In genomic region chr11:108871867-108872266, GRCh38 we compare ENCODE assay signal across 10 cellular contexts.
"Had no signal": no experiment of that assay in that cellular context is flagged by ENCODE, and none has a peak within 500 bp of the region (broad histone marks: within the 10 kb centered on the region; RNA-seq: fewer than 3 reads in every experiment).

No MANE protein-coding gene starts in this region.

- H3K36me3 Mint-ChIP-seq: mesothelial cell of epicardium, WTC11 had no signal

- H3K27ac ChIP-seq: breast epithelium, spleen, transverse colon had no signal

- H3K4me3 Mint-ChIP-seq: activated CD4-positive, alpha-beta T cell treated with anti-CD3 and anti-CD28 coated beads, Interleukin-2, amount 10 ng/mL, durations not matched to agents 7 days and 5 days; activated naive CD4-positive, alpha-beta T cell treated with anti-CD3 and anti-CD28 coated beads, Interleukin-2, amount 50 U/mL, for 24 hours; mesothelial cell of epicardium; T-helper 17 cell; WTC11 had no signal

- H3K9me3 Mint-ChIP-seq: activated CD4-positive, alpha-beta T cell treated with anti-CD3 and anti-CD28 coated beads, Interleukin-2, amount 10 ng/mL, durations not matched to agents 7 days and 5 days; activated naive CD4-positive, alpha-beta T cell treated with anti-CD3 and anti-CD28 coated beads, Interleukin-2, amount 50 U/mL, for 24 hours; mesothelial cell of epicardium; WTC11 had no signal

- H3K27me3 ChIP-seq: breast epithelium, spleen, transverse colon had no signal

- H3K27ac Mint-ChIP-seq: activated CD4-positive, alpha-beta T cell treated with anti-CD3 and anti-CD28 coated beads, Interleukin-2, amount 10 ng/mL, durations not matched to agents 7 days and 5 days; activated naive CD4-positive, alpha-beta T cell treated with anti-CD3 and anti-CD28 coated beads, Interleukin-2, amount 50 U/mL, for 24 hours; mesothelial cell of epicardium; T-helper 17 cell had no signal

- DNase-seq: activated CD8-positive, alpha-beta memory T cell treated with anti-CD3 and anti-CD28 coated beads for 24 hours; activated effector memory CD4-positive, alpha-beta T cell treated with Interleukin-2 at 50 U/mL for 16 hours; spleen; T-helper 17 cell; transverse colon had no signal

- H3K4me1 ChIP-seq: breast epithelium, transverse colon had no signal

- H3K4me1 Mint-ChIP-seq: T-helper 17 cell had no signal

- ATAC-seq: T-helper 17 cell had no signal

- H3K36me3 ChIP-seq: breast epithelium, spleen, transverse colon had no signal

- H3K9me3 ChIP-seq: breast epithelium, spleen, transverse colon had no signal

- H3K4me3 ChIP-seq: breast epithelium, spleen, transverse colon had no signal

- H3K27me3 Mint-ChIP-seq: activated CD4-positive, alpha-beta T cell treated with anti-CD3 and anti-CD28 coated beads, Interleukin-2, amount 10 ng/mL, durations not matched to agents 7 days and 5 days; activated naive CD4-positive, alpha-beta T cell treated with anti-CD3 and anti-CD28 coated beads, Interleukin-2, amount 50 U/mL, for 24 hours; T-helper 17 cell had no signal
